In the genomic region with DNA sequence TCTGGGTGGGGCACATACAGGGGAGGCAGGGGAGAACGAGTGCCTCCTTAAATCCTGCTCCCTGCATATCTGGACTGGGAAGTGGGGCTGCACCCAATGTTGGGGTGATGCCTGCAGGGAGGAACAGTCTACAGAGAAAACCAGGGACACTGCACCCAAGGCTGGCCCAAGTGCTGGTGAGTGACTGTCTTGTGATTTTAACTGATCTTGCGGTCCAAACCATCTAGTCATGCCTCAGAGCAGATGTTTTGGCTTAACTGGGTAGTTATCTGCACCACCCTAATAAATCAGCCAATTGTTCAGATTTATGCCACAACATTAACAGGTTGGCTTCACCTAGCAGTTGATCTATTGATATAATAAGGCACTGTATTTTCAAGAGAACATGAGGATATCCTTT, we compare ENCODE assay signal across 14 cellular contexts.
DNase-seq lines count a peak whose midpoint lies in the region; ATAC-seq and TF ChIP-seq lines count a peak whose summit lies in the region.
"Had no signal": no experiment of that assay in that cellular context is flagged by ENCODE, and none has a peak within 500 bp of the region (broad histone marks: within the 10 kb centered on the region; RNA-seq: fewer than 3 reads in every experiment).

No MANE protein-coding gene starts in this region.

- no peak overlapping the region for H3K4me3 Mint-ChIP-seq in stimulated activated effector memory CD8-positive, alpha-beta T cell treated with anti-CD3 and anti-CD28 coated beads, Interleukin-12 subunit alpha, Interleukin-12 subunit beta, amount 100 ng/mL, for 72 hours
- H3K4me3 Mint-ChIP-seq: CD4-positive, alpha-beta T cell; IgD-negative memory B cell; T-helper 17 cell had no signal

- no peak for TF ChIP-seq CTCF in PC-9 (conservative IDR thresholded peaks at IDR 0.05)

- no peaks in the 10 kb centered on the region for H3K27me3 ChIP-seq in PC-9 (ENCODE audit: insufficient read depth, low read depth)

- H3K27ac ChIP-seq in PC-9 = peak overlapping the region; percentile 71; the same call in 1 of the 2 replicates

- H3K9me2 ChIP-seq in PC-9 (ENCODE audit: insufficient read depth) = no peaks in the 10 kb centered on the region

- intact Hi-C loops in PC-9 (cut with micrococcal nuclease; ENCODE audit: unreplicated experiment) (loop anchor here (10.0 kb wide), 1 partner anchor 1041 kb away; no protein-coding TSS in a partner anchor), left cardiac atrium (cut with DNase I) (no loop called here)

- H3K36me3 Mint-ChIP-seq in stimulated activated effector memory CD8-positive, alpha-beta T cell treated with anti-CD3 and anti-CD28 coated beads, Interleukin-12 subunit alpha, Interleukin-12 subunit beta, amount 100 ng/mL, for 72 hours = no peaks in the 10 kb centered on the region
- H3K36me3 Mint-ChIP-seq: IgD-negative memory B cell had no signal

- H3K4me1 Mint-ChIP-seq in stimulated activated effector memory CD8-positive, alpha-beta T cell treated with anti-CD3 and anti-CD28 coated beads, Interleukin-12 subunit alpha, Interleukin-12 subunit beta, amount 100 ng/mL, for 72 hours = no peaks in the 10 kb centered on the region
- H3K4me1 Mint-ChIP-seq: IgD-negative memory B cell, T-helper 17 cell had no signal

- H3K9me3 Mint-ChIP-seq in stimulated activated effector memory CD8-positive, alpha-beta T cell treated with anti-CD3 and anti-CD28 coated beads, Interleukin-12 subunit alpha, Interleukin-12 subunit beta, amount 100 ng/mL, for 72 hours = peaks cover 4% of the 10 kb centered on the region
- H3K9me3 Mint-ChIP-seq: CD4-positive, alpha-beta T cell had no signal

- H3K27ac Mint-ChIP-seq in stimulated activated effector memory CD8-positive, alpha-beta T cell treated with anti-CD3 and anti-CD28 coated beads, Interleukin-12 subunit alpha, Interleukin-12 subunit beta, amount 100 ng/mL, for 72 hours = no peak overlapping the region
- H3K27ac Mint-ChIP-seq: CD4-positive, alpha-beta T cell; IgD-negative memory B cell; T-helper 17 cell had no signal

- BruUV-seq in PC-9 (replicated peaks; lab: Mats Ljungman, UMichigan) = no TSS peak

- peak; percentile 30 for ATAC-seq in esophagus mucosa
- ATAC-seq in stimulated activated effector memory CD8-positive, alpha-beta T cell treated with anti-CD3 and anti-CD28 coated beads, Interleukin-12 subunit alpha, Interleukin-12 subunit beta, amount 100 ng/mL, for 72 hours = peak; percentile 13
- ATAC-seq in HG03378 (IDR thresholded peaks at IDR 0.05; ENCODE audit: unreplicated experiment) = no peak
- ATAC-seq in left cardiac atrium = no peak
- ATAC-seq: T-helper 17 cell had no signal

- no peaks in the 10 kb centered on the region for H3K36me3 ChIP-seq in PC-9 (ENCODE audit: low read depth)

- DNase-seq in EL (peak; percentile 35), PC-9 (no peak), left cardiac atrium (no peak), NCI-H2227 treated with DMSO at 0.1 percent for 48 hours (lab: John Stamatoyannopoulos, UW) (no peak)
- DNase-seq in stimulated activated effector memory CD8-positive, alpha-beta T cell treated with anti-CD3 and anti-CD28 coated beads, Interleukin-12 subunit alpha, Interleukin-12 subunit beta, amount 100 ng/mL, for 72 hours (ENCODE audit: low spot score in 2 of 2) = no peak
- DNase-seq in stimulated activated CD4-positive, alpha-beta T cell treated with anti-CD3 and anti-CD28 coated beads, Interleukin-4, amount 100 ng/mL, for 1 hour = no peak
- DNase-seq: CD4-positive, alpha-beta T cell; NCI-H1436 treated with DMSO at 0.1 percent for 48 hours; NCI-H526; OCI-M1; T-helper 17 cell had no signal

- POLR2A ChIA-PET in PC-9 (lab: Charles Lee; ENCODE audit: unreplicated experiment) = no interaction called here

- H3K4me3 ChIP-seq in PC-9 = no peak overlapping the region

- CTCF ChIA-PET in PC-9 (lab: Charles Lee) = interaction anchor here (1.0 kb wide), 1 partner anchor 338 kb away, joined by 3 read pairs; no protein-coding TSS in a partner anchor

- no peaks in the 10 kb centered on the region for H3K79me2 ChIP-seq in PC-9 (ENCODE audit: low read depth)

- peak overlapping the region; percentile 62 for H3K4me2 ChIP-seq in PC-9

- H3K9me3 ChIP-seq in PC-9 (ENCODE audit: insufficient read depth, low read depth) = no peaks in the 10 kb centered on the region; the same call in 1 of the 2 replicates

- no peaks in the 10 kb centered on the region for H4K20me1 ChIP-seq in PC-9 (ENCODE audit: insufficient read depth)

- peaks cover 37% of the 10 kb centered on the region for H3K4me1 ChIP-seq in PC-9 (replicated peaks; ENCODE audit: insufficient read depth)

- H3F3A ChIP-seq in PC-9 (ENCODE audit: insufficient read depth, low read depth) = peaks cover 17% of the 10 kb centered on the region

- H2AFZ ChIP-seq in PC-9 = no peak overlapping the region

Comparison
In these comparisons a context has a peak if more than half of its experiments do, and no peak if none do; other contexts are left out.
1. ATAC-seq: peak in esophagus mucosa (single experiment) and stimulated activated effector memory CD8-positive, alpha-beta T cell treated with anti-CD3 and anti-CD28 coated beads, Interleukin-12 subunit alpha, Interleukin-12 subunit beta, amount 100 ng/mL, for 72 hours (single experiment); none in HG03378 (single experiment) and left cardiac atrium (0 of 2).